ENCODE assay signal across 15 cellular contexts in the genomic region with DNA sequence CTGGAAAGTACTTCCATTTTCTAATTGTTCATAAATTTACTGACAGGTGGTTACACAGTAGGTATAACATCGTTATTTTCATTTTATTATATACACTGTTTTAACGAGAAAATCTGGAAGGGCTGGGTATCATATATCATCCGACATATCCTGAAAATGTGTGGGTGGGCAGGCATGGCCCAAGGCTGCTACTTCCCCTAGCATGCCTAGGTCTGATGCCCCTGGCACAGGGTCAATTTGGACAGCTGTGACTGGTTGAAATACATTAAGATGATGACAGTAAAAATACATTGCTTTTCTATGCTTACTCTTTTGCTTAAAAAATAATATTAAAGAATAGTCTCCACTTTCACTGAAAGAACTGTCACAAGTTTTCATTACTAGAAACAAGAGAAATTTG.
DNase-seq lines count a peak whose midpoint lies in the region; TF ChIP-seq lines count a peak whose summit lies in the region.
"Had no signal": no experiment of that assay in that cellular context is flagged by ENCODE, and none has a peak within 500 bp of the region (broad histone marks: within the 10 kb centered on the region; RNA-seq: fewer than 3 reads in every experiment).

No MANE protein-coding gene starts in this region.

- TF ChIP-seq CTCF in glutamatergic neuron (IDR thresholded peaks at IDR 0.05; ENCODE audit: partially characterized antibody, unreplicated experiment) (no peak), osteocyte (IDR thresholded peaks at IDR 0.05) (no peak)

- H3K27me3 Mint-ChIP-seq in glutamatergic neuron (ENCODE audit: unreplicated experiment): no peaks in the 10 kb centered on the region
- H3K27me3 Mint-ChIP-seq in osteocyte (ENCODE audit: unreplicated experiment): no peaks in the 10 kb centered on the region
- H3K27me3 Mint-ChIP-seq: CD8-positive, alpha-beta memory T cell had no signal

- H3K27ac Mint-ChIP-seq in glutamatergic neuron (ENCODE audit: unreplicated experiment) (no peak overlapping the region), osteocyte (ENCODE audit: unreplicated experiment) (no peak overlapping the region)
- H3K27ac Mint-ChIP-seq: CD8-positive, alpha-beta memory T cell had no signal

- H3K4me3 Mint-ChIP-seq in glutamatergic neuron (ENCODE audit: unreplicated experiment) (no peak overlapping the region), osteocyte (ENCODE audit: unreplicated experiment) (no peak overlapping the region)
- H3K4me3 Mint-ChIP-seq: CD8-positive, alpha-beta memory T cell had no signal

- no peaks in the 10 kb centered on the region for H3K9me3 Mint-ChIP-seq in glutamatergic neuron (ENCODE audit: unreplicated experiment)
- H3K9me3 Mint-ChIP-seq in osteocyte (ENCODE audit: unreplicated experiment): no peaks in the 10 kb centered on the region

- no peaks in the 10 kb centered on the region for H3K36me3 Mint-ChIP-seq in glutamatergic neuron (ENCODE audit: unreplicated experiment)
- H3K36me3 Mint-ChIP-seq in osteocyte (ENCODE audit: unreplicated experiment): no peaks in the 10 kb centered on the region
- H3K36me3 Mint-ChIP-seq: CD8-positive, alpha-beta memory T cell had no signal

- H3K4me1 Mint-ChIP-seq in glutamatergic neuron (ENCODE audit: low read depth, unreplicated experiment) (peaks cover 1% of the 10 kb centered on the region), osteocyte (ENCODE audit: unreplicated experiment) (peaks cover 24% of the 10 kb centered on the region)
- H3K4me1 Mint-ChIP-seq: CD8-positive, alpha-beta memory T cell had no signal

- peak; percentile 48 for DNase-seq in NCI-H510A (lab: John Stamatoyannopoulos, UW)
- no peak for DNase-seq in NCI-H510A treated with DMSO at 0.1 percent for 48 hours (lab: John Stamatoyannopoulos, UW)
- DNase-seq in NCI-H1694 (lab: John Stamatoyannopoulos, UW): peak; percentile 63
- DNase-seq in NCI-H748 treated with DMSO at 0.1 percent for 48 hours (lab: John Stamatoyannopoulos, UW): peak; percentile 36
- no peak for DNase-seq in NCI-H774 (lab: John Stamatoyannopoulos, UW)
- DNase-seq in glutamatergic neuron: no peak
- no peak for DNase-seq in osteocyte (ENCODE audit: extremely low spot score, unreplicated experiment)
- no peak for DNase-seq in NCI-H345 treated with DMSO at 0.1 percent for 48 hours (lab: John Stamatoyannopoulos, UW; ENCODE audit: unreplicated experiment)
- DNase-seq: CD8-positive, alpha-beta memory T cell; EL; IMR-90; Kasumi-1; NCI-H1436; NCI-H2107; NCI-H2227 treated with DMSO at 0.1 percent for 48 hours had no signal

Comparison
In these comparisons a context has a peak if more than half of its experiments do, and no peak if none do; other contexts are left out.
1. DNase-seq: peak in NCI-H510A (single experiment), NCI-H1694 (single experiment) and NCI-H748 treated with DMSO at 0.1 percent for 48 hours (single experiment); none in NCI-H510A treated with DMSO at 0.1 percent for 48 hours (single experiment), NCI-H774 (single experiment), glutamatergic neuron (single experiment), osteocyte (single experiment) and NCI-H345 treated with DMSO at 0.1 percent for 48 hours (single experiment).